Comparison of ENCODE assay signal across 5 cellular contexts in the genomic region with DNA sequence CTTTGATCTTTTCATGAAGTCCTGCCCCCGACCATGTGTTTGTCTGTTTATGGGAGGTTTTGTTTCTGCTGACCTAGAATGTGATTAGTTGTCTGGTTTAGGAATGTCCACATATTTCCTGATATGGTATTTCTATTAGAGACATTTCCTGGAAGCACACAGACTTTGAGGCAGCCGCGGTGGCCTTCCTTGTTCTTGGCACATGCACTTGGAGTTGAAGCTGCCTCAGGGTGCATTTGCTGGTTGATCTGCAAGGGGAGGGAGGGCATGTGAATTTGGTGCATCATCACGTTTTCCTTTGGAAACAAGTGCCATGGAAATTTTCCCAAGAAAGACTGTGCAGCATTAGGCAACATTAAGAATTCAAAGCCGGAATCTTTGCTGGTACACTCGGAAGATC.
"Had no signal": no experiment of that assay in that cellular context is flagged by ENCODE, and none has a peak within 500 bp of the region (broad histone marks: within the 10 kb centered on the region; RNA-seq: fewer than 3 reads in every experiment).

No MANE protein-coding gene starts in this region.

- H3K27ac ChIP-seq: HL-60 had no signal

- DNase-seq: IMR-90, KBM-7 had no signal

- FAIRE-seq: HepG2, HTR-8/SVneo had no signal

- ATAC-seq: HepG2 had no signal
